Comparison of ENCODE assay signal across 22 cellular contexts in the genomic region with DNA sequence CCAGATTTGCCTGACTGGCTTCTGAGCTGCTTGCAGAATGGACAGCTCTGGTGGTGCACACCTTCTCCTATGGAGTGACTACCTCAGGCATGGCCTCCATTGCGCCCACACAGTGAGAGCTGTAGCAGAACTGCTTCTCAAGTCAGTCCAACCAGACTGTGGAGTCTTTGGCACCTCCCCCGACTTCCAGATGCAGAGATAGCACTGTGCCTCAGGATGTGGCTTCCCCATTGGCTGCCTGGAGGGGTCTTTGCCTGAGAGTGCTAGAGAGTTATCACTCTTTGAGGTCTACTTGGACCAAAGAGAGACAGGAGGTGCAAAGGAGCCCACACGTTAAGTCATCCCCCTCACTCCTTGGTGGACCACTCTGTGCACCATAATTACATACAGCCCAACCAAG. TPM values are rescaled to one million over a fixed set of nuclear protein-coding genes. Genes with fewer than 3 reads are reported as not detected.
DNase-seq lines count a peak whose midpoint lies in the region; ATAC-seq and TF ChIP-seq lines count a peak whose summit lies in the region.
"Had no signal": no experiment of that assay in that cellular context is flagged by ENCODE, and none has a peak within 500 bp of the region (broad histone marks: within the 10 kb centered on the region; RNA-seq: fewer than 3 reads in every experiment).

No MANE protein-coding gene starts in this region.

- H2AFZ ChIP-seq in Loucy (ENCODE audit: low read length), result no peak overlapping the region
- H2AFZ ChIP-seq: GM23248 had no signal

- no peaks in the 10 kb centered on the region for H3K9me2 ChIP-seq in Loucy (replicated peaks; ENCODE audit: low read depth, low read length)

- no peaks in the 10 kb centered on the region for H3K79me2 ChIP-seq in Loucy (ENCODE audit: insufficient read depth, low read length)

- no peaks in the 10 kb centered on the region for H3F3A ChIP-seq in Loucy (ENCODE audit: low read depth)

- H3K27ac Mint-ChIP-seq in activated naive CD8-positive, alpha-beta T cell treated with anti-CD3 and anti-CD28 coated beads, Interleukin-2, amount 10 ng/mL, durations not matched to agents 7 days and 5 days, result no peak overlapping the region
- no peak overlapping the region for H3K27ac Mint-ChIP-seq in activated naive CD8-positive, alpha-beta T cell treated with anti-CD3 and anti-CD28 coated beads for 36 hours
- H3K27ac Mint-ChIP-seq in activated CD8-positive, alpha-beta T cell treated with anti-CD3 and anti-CD28 coated beads, Interleukin-2, amount 10 ng/mL, durations not matched to agents 7 days and 5 days, result peak overlapping the region; percentile 6
- no peak overlapping the region for H3K27ac Mint-ChIP-seq in stimulated activated effector memory CD8-positive, alpha-beta T cell treated with anti-CD3 and anti-CD28 coated beads, Interleukin-12 subunit alpha, Interleukin-12 subunit beta, amount 100 ng/mL, for 72 hours

- POLR2A ChIA-PET in activated naive CD8-positive, alpha-beta T cell treated with anti-CD3 and anti-CD28 coated beads, Interleukin-2, amount 10 ng/mL, durations not matched to agents 7 days and 5 days (lab: Charles Lee), result no interaction called here
- POLR2A ChIA-PET in activated CD8-positive, alpha-beta T cell treated with anti-CD3 and anti-CD28 coated beads, Interleukin-2, amount 10 ng/mL, durations not matched to agents 7 days and 5 days (lab: Charles Lee), result no interaction called here

- CTCF ChIA-PET in activated CD8-positive, alpha-beta T cell treated with anti-CD3 and anti-CD28 coated beads, Interleukin-2, amount 10 ng/mL, durations not matched to agents 7 days and 5 days (lab: Charles Lee), result no interaction called here

- H3K27me3 ChIP-seq in Loucy (ENCODE audit: insufficient read depth, low read length, poor library complexity, severe bottlenecking), result no peaks in the 10 kb centered on the region
- H3K27me3 ChIP-seq: BLaER1, MG63 had no signal

- peaks cover 6% of the 10 kb centered on the region for H3K36me3 Mint-ChIP-seq in activated naive CD8-positive, alpha-beta T cell treated with anti-CD3 and anti-CD28 coated beads, Interleukin-2, amount 10 ng/mL, durations not matched to agents 7 days and 5 days
- H3K36me3 Mint-ChIP-seq in activated naive CD8-positive, alpha-beta T cell treated with anti-CD3 and anti-CD28 coated beads for 36 hours, result peaks cover 2% of the 10 kb centered on the region
- no peaks in the 10 kb centered on the region for H3K36me3 Mint-ChIP-seq in activated CD8-positive, alpha-beta T cell treated with anti-CD3 and anti-CD28 coated beads, Interleukin-2, amount 10 ng/mL, durations not matched to agents 7 days and 5 days (ENCODE audit: low read depth)
- no peaks in the 10 kb centered on the region for H3K36me3 Mint-ChIP-seq in stimulated activated effector memory CD8-positive, alpha-beta T cell treated with anti-CD3 and anti-CD28 coated beads, Interleukin-12 subunit alpha, Interleukin-12 subunit beta, amount 100 ng/mL, for 72 hours
- H3K36me3 Mint-ChIP-seq: CD4-positive, CD25-positive, alpha-beta regulatory T cell had no signal

- no peak for TF ChIP-seq CTCF in Loucy (conservative IDR thresholded peaks at IDR 0.05; ENCODE audit: low read length)

- no peaks in the 10 kb centered on the region for H3K9me3 Mint-ChIP-seq in activated naive CD8-positive, alpha-beta T cell treated with anti-CD3 and anti-CD28 coated beads, Interleukin-2, amount 10 ng/mL, durations not matched to agents 7 days and 5 days
- H3K9me3 Mint-ChIP-seq in activated naive CD8-positive, alpha-beta T cell treated with anti-CD3 and anti-CD28 coated beads for 36 hours, result no peaks in the 10 kb centered on the region
- H3K9me3 Mint-ChIP-seq in activated CD8-positive, alpha-beta T cell treated with anti-CD3 and anti-CD28 coated beads, Interleukin-2, amount 10 ng/mL, durations not matched to agents 7 days and 5 days (ENCODE audit: insufficient read depth), result no peaks in the 10 kb centered on the region
- H3K9me3 Mint-ChIP-seq in stimulated activated effector memory CD8-positive, alpha-beta T cell treated with anti-CD3 and anti-CD28 coated beads, Interleukin-12 subunit alpha, Interleukin-12 subunit beta, amount 100 ng/mL, for 72 hours, result no peaks in the 10 kb centered on the region

- no peaks in the 10 kb centered on the region for H4K20me1 ChIP-seq in Loucy (ENCODE audit: insufficient read depth, low read length, poor library complexity, severe bottlenecking)
- H4K20me1 ChIP-seq: BLaER1 had no signal

- no peaks in the 10 kb centered on the region for H3K36me3 ChIP-seq in Loucy (ENCODE audit: insufficient read depth, low read length)
- H3K36me3 ChIP-seq: BLaER1, MG63 had no signal

- H3K9ac ChIP-seq in Loucy (ENCODE audit: low read depth, low read length, poor library complexity, severe bottlenecking), result no peak overlapping the region
- H3K9ac ChIP-seq: BLaER1, GM23248 had no signal

- peaks cover 11% of the 10 kb centered on the region for H3K4me1 Mint-ChIP-seq in activated naive CD8-positive, alpha-beta T cell treated with anti-CD3 and anti-CD28 coated beads, Interleukin-2, amount 10 ng/mL, durations not matched to agents 7 days and 5 days
- no peaks in the 10 kb centered on the region for H3K4me1 Mint-ChIP-seq in activated naive CD8-positive, alpha-beta T cell treated with anti-CD3 and anti-CD28 coated beads for 36 hours
- H3K4me1 Mint-ChIP-seq in activated CD8-positive, alpha-beta T cell treated with anti-CD3 and anti-CD28 coated beads, Interleukin-2, amount 10 ng/mL, durations not matched to agents 7 days and 5 days (ENCODE audit: low read depth), result peaks cover 8% of the 10 kb centered on the region
- H3K4me1 Mint-ChIP-seq in stimulated activated effector memory CD8-positive, alpha-beta T cell treated with anti-CD3 and anti-CD28 coated beads, Interleukin-12 subunit alpha, Interleukin-12 subunit beta, amount 100 ng/mL, for 72 hours, result no peaks in the 10 kb centered on the region
- H3K4me1 Mint-ChIP-seq: CD4-positive, CD25-positive, alpha-beta regulatory T cell had no signal

- no peak for DNase-seq in activated naive CD8-positive, alpha-beta T cell treated with anti-CD3 and anti-CD28 coated beads, Interleukin-2, amount 10 ng/mL, durations not matched to agents 7 days and 5 days
- DNase-seq in activated naive CD8-positive, alpha-beta T cell treated with anti-CD3 and anti-CD28 coated beads for 36 hours, result no peak
- peak; percentile 28 for DNase-seq in activated CD8-positive, alpha-beta T cell treated with anti-CD3 and anti-CD28 coated beads, Interleukin-2, amount 10 ng/mL, durations not matched to agents 7 days and 5 days
- DNase-seq in stimulated activated effector memory CD8-positive, alpha-beta T cell treated with anti-CD3 and anti-CD28 coated beads, Interleukin-12 subunit alpha, Interleukin-12 subunit beta, amount 100 ng/mL, for 72 hours (ENCODE audit: low spot score in 2 of 2), result no peak
- DNase-seq in SKM-1 treated with dmso at 0.1 percent for 144 hours (lab: John Stamatoyannopoulos, UW; ENCODE audit: unreplicated experiment), result no peak
- no peak for DNase-seq in NCI-H2107 (lab: John Stamatoyannopoulos, UW)
- no peak for DNase-seq in NCI-H510A (lab: John Stamatoyannopoulos, UW)
- DNase-seq: DMS53, GDM1, GM23248, H7, KBM-7, MG63, NCI-H2029, NCI-H2227 treated with DMSO at 0.1 percent for 48 hours, NCI-H69, SHP77 had no signal

- peak overlapping the region; percentile 5 for H3K4me2 ChIP-seq in Loucy (ENCODE audit: low read depth, low read length, poor library complexity, severe bottlenecking)
- H3K4me2 ChIP-seq: BLaER1 had no signal

- H3K27me3 Mint-ChIP-seq in activated naive CD8-positive, alpha-beta T cell treated with anti-CD3 and anti-CD28 coated beads, Interleukin-2, amount 10 ng/mL, durations not matched to agents 7 days and 5 days, result no peaks in the 10 kb centered on the region
- no peaks in the 10 kb centered on the region for H3K27me3 Mint-ChIP-seq in activated naive CD8-positive, alpha-beta T cell treated with anti-CD3 and anti-CD28 coated beads for 36 hours
- no peaks in the 10 kb centered on the region for H3K27me3 Mint-ChIP-seq in activated CD8-positive, alpha-beta T cell treated with anti-CD3 and anti-CD28 coated beads, Interleukin-2, amount 10 ng/mL, durations not matched to agents 7 days and 5 days (ENCODE audit: low read depth)
- H3K27me3 Mint-ChIP-seq: CD4-positive, CD25-positive, alpha-beta regulatory T cell had no signal

- no peak overlapping the region for H3K4me3 ChIP-seq in Loucy (ENCODE audit: low read length, poor library complexity, severe bottlenecking)
- H3K4me3 ChIP-seq: BLaER1, GM12878, GM23248, MG63 had no signal

- H3K4me1 ChIP-seq in Loucy (ENCODE audit: insufficient read depth, low read length, poor library complexity, severe bottlenecking), result peaks cover 8% of the 10 kb centered on the region
- H3K4me1 ChIP-seq: BLaER1 had no signal

- no peaks in the 10 kb centered on the region for H3K9me3 ChIP-seq in Loucy (ENCODE audit: insufficient read depth, low read depth, low read length)
- H3K9me3 ChIP-seq: BLaER1, MG63 had no signal

- ATAC-seq in activated naive CD8-positive, alpha-beta T cell treated with anti-CD3 and anti-CD28 coated beads, Interleukin-2, amount 10 ng/mL, durations not matched to agents 7 days and 5 days (ENCODE audit: low read depth), result peak; percentile 65
- ATAC-seq in activated CD8-positive, alpha-beta T cell treated with anti-CD3 and anti-CD28 coated beads, Interleukin-2, amount 10 ng/mL, durations not matched to agents 7 days and 5 days, result peak; percentile 51
- ATAC-seq in stimulated activated effector memory CD8-positive, alpha-beta T cell treated with anti-CD3 and anti-CD28 coated beads, Interleukin-12 subunit alpha, Interleukin-12 subunit beta, amount 100 ng/mL, for 72 hours, result peak; percentile 34
- ATAC-seq: GM12878, Panc1 had no signal

- no peak overlapping the region for H3K4me3 Mint-ChIP-seq in activated naive CD8-positive, alpha-beta T cell treated with anti-CD3 and anti-CD28 coated beads, Interleukin-2, amount 10 ng/mL, durations not matched to agents 7 days and 5 days
- H3K4me3 Mint-ChIP-seq in activated naive CD8-positive, alpha-beta T cell treated with anti-CD3 and anti-CD28 coated beads for 36 hours, result no peak overlapping the region
- H3K4me3 Mint-ChIP-seq in activated CD8-positive, alpha-beta T cell treated with anti-CD3 and anti-CD28 coated beads, Interleukin-2, amount 10 ng/mL, durations not matched to agents 7 days and 5 days, result no peak overlapping the region
- no peak overlapping the region for H3K4me3 Mint-ChIP-seq in stimulated activated effector memory CD8-positive, alpha-beta T cell treated with anti-CD3 and anti-CD28 coated beads, Interleukin-12 subunit alpha, Interleukin-12 subunit beta, amount 100 ng/mL, for 72 hours
- H3K4me3 Mint-ChIP-seq: CD4-positive, CD25-positive, alpha-beta regulatory T cell had no signal

RNA-seq across cellular contexts. Expression of gene FRS2, which starts 44.8 kb away (rescaled TPM):
- total RNA-seq in activated naive CD8-positive, alpha-beta T cell treated with anti-CD3 and anti-CD28 coated beads, Interleukin-2, amount 10 ng/mL, durations not matched to agents 7 days and 5 days, result 10 to 100 TPM; 19.0 to 19.8 TPM
- total RNA-seq in activated naive CD8-positive, alpha-beta T cell treated with anti-CD3 and anti-CD28 coated beads for 36 hours, result 10 to 100 TPM in 1 of 2 experiments, 1 to 10 TPM in 1; 10.0 to 10.9 TPM
- total RNA-seq in activated CD8-positive, alpha-beta T cell treated with anti-CD3 and anti-CD28 coated beads, Interleukin-2, amount 10 ng/mL, durations not matched to agents 7 days and 5 days, result 10 to 100 TPM; 13.0 to 13.7 TPM
